ENCODE assay signal across 12 cellular contexts in the genomic region with DNA sequence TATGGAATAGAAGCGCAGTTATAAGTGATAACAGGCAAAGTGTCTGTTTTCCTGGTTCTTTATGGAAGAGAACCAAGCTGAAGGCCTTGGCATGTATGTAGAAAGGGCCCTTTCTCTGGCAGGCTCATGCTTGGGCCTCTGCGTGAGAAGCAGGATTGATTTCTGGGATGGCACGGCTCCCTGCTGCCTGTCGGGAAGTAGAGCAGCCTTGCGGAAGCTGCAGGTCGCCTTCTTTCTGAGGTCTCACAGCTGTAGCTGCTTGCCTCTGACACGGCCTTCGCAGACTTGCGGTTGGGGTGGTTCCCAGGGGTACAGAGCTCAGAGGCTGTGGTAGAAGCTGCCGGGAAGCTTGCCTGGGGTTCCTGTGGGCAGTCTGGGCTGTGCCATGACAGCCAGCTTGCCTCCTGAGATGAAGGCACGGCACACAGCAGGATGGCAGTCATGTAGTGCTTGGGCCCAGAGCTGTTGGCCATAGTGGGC. TPM values are rescaled to one million over a fixed set of nuclear protein-coding genes. Genes with fewer than 3 reads are reported as not detected.
DNase-seq lines count a peak whose midpoint lies in the region; ATAC-seq and TF ChIP-seq lines count a peak whose summit lies in the region.
"Had no signal": no experiment of that assay in that cellular context is flagged by ENCODE, and none has a peak within 500 bp of the region (broad histone marks: within the 10 kb centered on the region; RNA-seq: fewer than 3 reads in every experiment).

No MANE protein-coding gene starts in this region.

- H3K27ac Mint-ChIP-seq in progenitor cell of endocrine pancreas, result peak overlapping the region; percentile 80

- no peaks in the 10 kb centered on the region for H3K9me3 Mint-ChIP-seq in progenitor cell of endocrine pancreas (ENCODE audit: low read depth)
- H3K9me3 Mint-ChIP-seq: activated T-helper 17 cell treated with anti-CD3 and anti-CD28 coated beads, Interleukin-2, amount 50 U/mL, for 72 hours had no signal

- no peak for ATAC-seq in GM21723 (IDR thresholded peaks at IDR 0.05; ENCODE audit: unreplicated experiment)
- no peak for ATAC-seq in HG03342 (IDR thresholded peaks at IDR 0.05; ENCODE audit: unreplicated experiment)
- ATAC-seq: activated T-helper 17 cell treated with anti-CD3 and anti-CD28 coated beads, Interleukin-2, amount 50 U/mL, for 72 hours had no signal

- H3K27me3 Mint-ChIP-seq in progenitor cell of endocrine pancreas, result no peaks in the 10 kb centered on the region
- H3K27me3 Mint-ChIP-seq: activated T-helper 17 cell treated with anti-CD3 and anti-CD28 coated beads, Interleukin-2, amount 50 U/mL, for 72 hours; CD4-positive, CD25-positive, alpha-beta regulatory T cell had no signal

- in situ Hi-C loops in G401 (cut with HindIII; ENCODE audit: low sequenced_read_pairs), result no loop called here

- DNase-seq in G401 (ENCODE audit: low spot score) (peak; percentile 78), cerebellar cortex (ENCODE audit: low spot score) (peak; percentile 69), islet precursor cell (peak; percentile 39), progenitor cell of endocrine pancreas (ENCODE audit: low spot score, unreplicated experiment) (no peak), NCI-H146 (lab: John Stamatoyannopoulos, UW) (no peak)
- DNase-seq in stimulated activated CD4-positive, alpha-beta T cell treated with anti-CD3 and anti-CD28 coated beads, Interleukin-2, amount 100 ng/mL, for 48 hours, result no peak
- DNase-seq: CD4-positive, CD25-positive, alpha-beta regulatory T cell; GOT3; NCI-H510A had no signal

- peaks cover 21% of the 10 kb centered on the region for H3K4me1 Mint-ChIP-seq in progenitor cell of endocrine pancreas (ENCODE audit: low read depth)

- H3K4me3 Mint-ChIP-seq in progenitor cell of endocrine pancreas (ENCODE audit: low read depth), result no peak overlapping the region
- H3K4me3 Mint-ChIP-seq: activated T-helper 17 cell treated with anti-CD3 and anti-CD28 coated beads, Interleukin-2, amount 50 U/mL, for 72 hours; CD4-positive, CD25-positive, alpha-beta regulatory T cell had no signal

- no peak for TF ChIP-seq CTCF in progenitor cell of endocrine pancreas (IDR thresholded peaks at IDR 0.05; ENCODE audit: unreplicated experiment)

- peaks cover 7% of the 10 kb centered on the region for H3K36me3 Mint-ChIP-seq in progenitor cell of endocrine pancreas (ENCODE audit: insufficient read depth)

RNA-seq across cellular contexts. Expression of gene TRAPPC10, which starts 39.4 kb away (rescaled TPM):
- total RNA-seq in G401 (2014; rRNA removed; shearing (Covaris generic)), result 11.1 and 15.4 TPM in 2 replicates
- 40.4 and 42.7 TPM in 2 replicates for total RNA-seq in progenitor cell of endocrine pancreas

RNA-seq across cellular contexts. Expression of gene PWP2, which starts 55.7 kb away (rescaled TPM):
- total RNA-seq in G401 (2014; rRNA removed; shearing (Covaris generic)), result 34.0 and 34.3 TPM in 2 replicates
- total RNA-seq in progenitor cell of endocrine pancreas, result 5.3 and 7.0 TPM in 2 replicates

Comparison
In these comparisons a context has a peak if more than half of its experiments do, and no peak if none do; other contexts are left out.
1. DNase-seq: peak in G401 (single experiment), cerebellar cortex (single experiment) and islet precursor cell (single experiment); none in progenitor cell of endocrine pancreas (single experiment), stimulated activated CD4-positive, alpha-beta T cell treated with anti-CD3 and anti-CD28 coated beads, Interleukin-2, amount 100 ng/mL, for 48 hours (0 of 2) and NCI-H146 (single experiment).